11 cellular contexts compared by ENCODE assay signal in genomic region chr9:128454991-128455390, GRCh38. TPM values are rescaled to one million over a fixed set of nuclear protein-coding genes. Genes with fewer than 3 reads are reported as not detected.
DNase-seq lines count a peak whose midpoint lies in the region; ATAC-seq, FAIRE-seq and TF ChIP-seq lines count a peak whose summit lies in the region.
"Had no signal": no experiment of that assay in that cellular context is flagged by ENCODE, and none has a peak within 500 bp of the region (broad histone marks: within the 10 kb centered on the region; RNA-seq: fewer than 3 reads in every experiment).

No MANE protein-coding gene starts in this region.

- no peak overlapping the region for H2BK5ac ChIP-seq in H1 (ENCODE audit: low read depth, low read length)

- TF ChIP-seq CTCF in Panc1 (IDR thresholded peaks at IDR 0.05) = no peak
- no peak for TF ChIP-seq CTCF in H1 (IDR thresholded peaks at IDR 0.05; ENCODE audit: control extremely low read depth in 1 of 3, insufficient read depth in 1 of 3, low read depth in 1 of 3, low read length in 3 of 3)
- no peak for TF ChIP-seq CTCF in type B pancreatic cell (conservative IDR thresholded peaks at IDR 0.05)

- no peak overlapping the region for H4K5ac ChIP-seq in H1 (ENCODE audit: insufficient read length, low read depth, low read length)

- no peak overlapping the region for H2BK12ac ChIP-seq in H1 (ENCODE audit: low read depth, low read length)

- H3K23me2 ChIP-seq in H1 (ENCODE audit: low read depth, low read length) = peaks cover 6% of the 10 kb centered on the region

- no peak overlapping the region for H3K56ac ChIP-seq in H1 (replicated peaks; ENCODE audit: insufficient read length, low read depth, low read length)

- no peak for TF ChIP-seq RAD21 in H1 (IDR thresholded peaks at IDR 0.05 in 1 of 2, conservative IDR thresholded peaks at IDR 0.05 in 1 of 2; ENCODE audit: low read depth in 2 of 2, low read length in 2 of 2)

- no peak for TF ChIP-seq POLR2A in H1 (IDR thresholded peaks at IDR 0.05; ENCODE audit: control extremely low read depth in 1 of 2, low read depth in 2 of 2, low read length in 2 of 2)

- FAIRE-seq in H1 (lab: Jason Lieb, UNC) = no peak

- H2BK20ac ChIP-seq in H1 (ENCODE audit: low read length) = 0 out of 2 replicates have a peak overlapping the region, but pooled peaks have one; percentile 1

- H3K9me3 ChIP-seq in Panc1 (ENCODE audit: control insufficient read depth, insufficient read depth, low read depth, low read length) = no peaks in the 10 kb centered on the region
- H3K9me3 ChIP-seq in H1 (ENCODE audit: insufficient read depth in 2 of 2, low read depth in 1 of 2, low read length in 1 of 2) = no peaks in the 10 kb centered on the region

- intact Hi-C loops in Panc1 (cut with micrococcal nuclease; ENCODE audit: unreplicated experiment) = no loop called here

- 86% methylated on average over 14 of the region's 14 CpGs; no CpG with 5 or more reads in 1 of the 2 experiments for WGBS in H1 (ENCODE audit: extremely low coverage in 1 of 2, insufficient coverage in 1 of 2, insufficient read length in 1 of 2, insufficient replicate concordance in 2 of 2, low coverage in 1 of 2, low lambda C conversion rate in 2 of 2, missing lambda C conversion rate in 1 of 2), 2 experiments

- no peak overlapping the region for H2BK120ac ChIP-seq in H1 (replicated peaks; ENCODE audit: low read depth, low read length)

- H3K14ac ChIP-seq in H1 (ENCODE audit: insufficient read length) = no peak overlapping the region

- no peaks in the 10 kb centered on the region for H3K79me1 ChIP-seq in H1 (ENCODE audit: low read depth, low read length)

- H3K4me1 Mint-ChIP-seq in stimulated activated naive CD8-positive, alpha-beta T cell treated with anti-CD3 and anti-CD28 coated beads, Interleukin-15, Interleukin-2, amounts not matched to agents 100 ng/mL and 50 ng/mL, for 24 hours (ENCODE audit: low read depth) = peaks cover 17% of the 10 kb centered on the region
- H3K4me1 Mint-ChIP-seq in type B pancreatic cell (ENCODE audit: unreplicated experiment) = peaks cover 8% of the 10 kb centered on the region

- H3K36me3 Mint-ChIP-seq in stimulated activated naive CD8-positive, alpha-beta T cell treated with anti-CD3 and anti-CD28 coated beads, Interleukin-15, Interleukin-2, amounts not matched to agents 100 ng/mL and 50 ng/mL, for 24 hours (ENCODE audit: low read depth) = peaks cover 11% of the 10 kb centered on the region
- H3K36me3 Mint-ChIP-seq in type B pancreatic cell = no peaks in the 10 kb centered on the region

- peak overlapping the region in 1 of 2 experiments; percentile 78; a peak in 1 of 4 replicates for H3K4me2 ChIP-seq in H1 (ENCODE audit: insufficient read depth in 1 of 2, low read depth in 2 of 2, low read length in 2 of 2)

- H3K79me2 ChIP-seq in H1 (ENCODE audit: control insufficient read depth in 1 of 2, insufficient read depth in 2 of 2, low read length in 2 of 2) = no peaks in the 10 kb centered on the region

- no peak overlapping the region for H3K27ac Mint-ChIP-seq in stimulated activated naive CD8-positive, alpha-beta T cell treated with anti-CD3 and anti-CD28 coated beads, Interleukin-15, Interleukin-2, amounts not matched to agents 100 ng/mL and 50 ng/mL, for 24 hours
- peak overlapping the region; percentile 95 for H3K27ac Mint-ChIP-seq in type B pancreatic cell

- CTCF ChIA-PET in Panc1 (lab: Charles Lee) (interaction anchor here (0.7 to 1.3 kb wide), 2 partner anchors 15 to 16 kb away, joined by 3 to 4 read pairs; no protein-coding TSS in a partner anchor), H1 (lab: Charles Lee; ENCODE audit: partially characterized antibody) (interaction anchor here (0.6 to 1.0 kb wide), 3 partner anchors 16 to 25 kb away, joined by 3 to 6 read pairs (median 3); no protein-coding TSS in a partner anchor)

- no peak for ATAC-seq in stimulated activated naive CD8-positive, alpha-beta T cell treated with anti-CD3 and anti-CD28 coated beads, Interleukin-15, Interleukin-2, amounts not matched to agents 100 U/mL and 50 U/mL, for 24 hours
- ATAC-seq in Panc1 (no peak), GM18861 (IDR thresholded peaks at IDR 0.05; ENCODE audit: unreplicated experiment) (no peak)

- no peak overlapping the region for H4K91ac ChIP-seq in H1 (replicated peaks; ENCODE audit: insufficient read length, low read length)

- no peaks in the 10 kb centered on the region for H3K9me3 Mint-ChIP-seq in stimulated activated naive CD8-positive, alpha-beta T cell treated with anti-CD3 and anti-CD28 coated beads, Interleukin-15, Interleukin-2, amounts not matched to agents 100 ng/mL and 50 ng/mL, for 24 hours
- no peaks in the 10 kb centered on the region for H3K9me3 Mint-ChIP-seq in type B pancreatic cell

- POLR2A ChIA-PET in Panc1 (lab: Charles Lee) (no interaction called here), H1 (lab: Charles Lee; ENCODE audit: partially characterized antibody) (interaction anchor here (1.3 kb wide), 1 partner anchor 98 kb away, joined by 5 read pairs; the partner anchor contains the start of gene SPTAN1)

- H3K23ac ChIP-seq in H1 (ENCODE audit: insufficient read length) = no peak overlapping the region

- no peak overlapping the region for H4K8ac ChIP-seq in H1 (ENCODE audit: extremely low read depth, insufficient read depth, low read length)

- in situ Hi-C loops in Panc1 (cut with HindIII; ENCODE audit: low pct_unique_long_range_greater_than_20kb, low sequenced_read_pairs) = no loop called here

- H3K36me3 ChIP-seq in Panc1 (ENCODE audit: control insufficient read depth, insufficient read depth, low read length) (no peaks in the 10 kb centered on the region; the same call in 1 of the 2 replicates), H1 (ENCODE audit: control insufficient read depth in 2 of 4, insufficient read depth in 4 of 4, low read length in 3 of 4) (0 out of 8 replicates have a peak, but pooled peaks cover 0 to 2% (median 0%) of the 10 kb centered on the region in 4 experiments)

- H3K27me3 ChIP-seq in Panc1 (ENCODE audit: control insufficient read depth, insufficient read depth, low read length) = no peaks in the 10 kb centered on the region
- peaks cover 15 to 39% (median 36%) of the 10 kb centered on the region in 4 experiments for H3K27me3 ChIP-seq in H1 (replicated peaks in 1 of 4; ENCODE audit: control insufficient read depth in 3 of 4, extremely low read depth in 1 of 4, insufficient read depth in 3 of 4, low read length in 3 of 4)
- H3K27me3 ChIP-seq: dorsolateral prefrontal cortex had no signal

- H2BK15ac ChIP-seq in H1 (ENCODE audit: low read length) = no peak overlapping the region

- H3K18ac ChIP-seq in H1 (ENCODE audit: extremely low read depth, low read length) = no peak overlapping the region

- BruUV-seq in Panc1 (replicated peaks; lab: Mats Ljungman, UMichigan) = TSS peak; percentile 82

- H3K4ac ChIP-seq in H1 (replicated peaks; ENCODE audit: insufficient read length, low read depth, low read length) = no peak overlapping the region

- no peak for DNase-seq in stimulated activated naive CD8-positive, alpha-beta T cell treated with anti-CD3 and anti-CD28 coated beads, Interleukin-15, Interleukin-2, amounts not matched to agents 100 U/mL and 50 U/mL, for 24 hours
- DNase-seq in Panc1 (ENCODE audit: low read depth, low spot score) (no peak), H1 (ENCODE audit: low read depth in 1 of 2, low spot score in 2 of 2) (no peak), type B pancreatic cell (ENCODE audit: extremely low spot score, unreplicated experiment) (no peak), iPS-NIHi11 (ENCODE audit: low spot score) (no peak), NCI-H524 treated with DMSO at 0.1 percent for 48 hours (lab: John Stamatoyannopoulos, UW) (no peak)
- DNase-seq: activated gamma-delta T cell treated with Interleukin-2 at 50 U/mL for 16 hours; dorsolateral prefrontal cortex; stimulated activated CD4-positive, alpha-beta T cell treated with anti-CD3 and anti-CD28 coated beads, Interleukin-4, amount 100 ng/mL, for 4 hours had no signal

- H3K4me3 ChIP-seq in Panc1 (ENCODE audit: low read depth in 2 of 2, low read length in 2 of 2) = no peak overlapping the region
- H3K4me3 ChIP-seq in H1 (ENCODE audit: extremely low read depth in 1 of 4, insufficient read depth in 2 of 4, low read depth in 3 of 4, low read length in 4 of 4) = no peak overlapping the region

- no peak for TF ChIP-seq EP300 in H1 (IDR thresholded peaks at IDR 0.05; ENCODE audit: borderline replicate concordance in 1 of 2, low read depth in 2 of 2, low read length in 2 of 2)

- peaks cover 5% of the 10 kb centered on the region; the same call in 1 of the 2 replicates for H3K4me1 ChIP-seq in Panc1 (ENCODE audit: control insufficient read depth, insufficient read depth, low read length)
- peaks cover 0 to 8% (median 5%) of the 10 kb centered on the region in 4 experiments; a peak in 5 of 7 replicates for H3K4me1 ChIP-seq in H1 (replicated peaks in 1 of 4; ENCODE audit: control insufficient read depth in 3 of 4, insufficient read depth in 4 of 4, low read length in 3 of 4)

- H3K27me3 Mint-ChIP-seq in stimulated activated naive CD8-positive, alpha-beta T cell treated with anti-CD3 and anti-CD28 coated beads, Interleukin-15, Interleukin-2, amounts not matched to agents 100 ng/mL and 50 ng/mL, for 24 hours = no peaks in the 10 kb centered on the region
- no peaks in the 10 kb centered on the region for H3K27me3 Mint-ChIP-seq in type B pancreatic cell

- H4K20me1 ChIP-seq in H1 (replicated peaks in 1 of 2; ENCODE audit: control insufficient read depth in 1 of 2, insufficient read depth in 2 of 2, low read length in 2 of 2) = peaks cover 14% of the 10 kb centered on the region in 2 experiments

- 0 out of 2 replicates have a peak overlapping the region, but pooled peaks have one; percentile 9 for H2AK5ac ChIP-seq in H1 (ENCODE audit: low read depth, low read length)

- H3K27ac ChIP-seq in Panc1 (ENCODE audit: low read length) (no peak overlapping the region), H1 (ENCODE audit: low read depth, low read length) (no peak overlapping the region)

- no peak overlapping the region for H2AFZ ChIP-seq in H1 (ENCODE audit: low read length)

- H3K9ac ChIP-seq in H1 (replicated peaks in 1 of 4; ENCODE audit: extremely low read depth in 1 of 4, low read depth in 3 of 4, low read length in 3 of 4) = no peak overlapping the region

- peak overlapping the region; percentile 60 for H3K4me3 Mint-ChIP-seq in stimulated activated naive CD8-positive, alpha-beta T cell treated with anti-CD3 and anti-CD28 coated beads, Interleukin-15, Interleukin-2, amounts not matched to agents 100 ng/mL and 50 ng/mL, for 24 hours
- peak overlapping the region; percentile 94 for H3K4me3 Mint-ChIP-seq in type B pancreatic cell

RNA-seq across cellular contexts. Expression of gene ODF2, which starts 0.8 kb away (rescaled TPM):
- total RNA-seq in Panc1 (2021; ENCODE audit: unreplicated experiment) = 36.8 TPM
- 36.0 TPM for polyA plus RNA-seq in Panc1 (2012; ENCODE audit: insufficient read length)
- 17.9 and 19.9 TPM in 2 replicates for total RNA-seq in H1 (2021; fragmentation: NEBNext Ultra II Directional; extraction: Animal tissue kit (Norgen Biotek cat#: 25700))
- 5.6 and 7.6 TPM in 2 replicates for polyA plus RNA-seq in H1 (2011; rRNA removed)
- 9.0 TPM for polyA plus RNA-seq in H1 (2011; cell fraction: cytosol; rRNA removed)
- polyA plus RNA-seq in H1 (2011; cell fraction: nucleus; rRNA removed) = 38.7 TPM
- polyA plus RNA-seq in H1 (2012, experiment 1 of 2) = 16.2 to 18.4 TPM (median 17.1 TPM) in 4 replicates
- 3.1 TPM for polyA plus RNA-seq in H1 (2012, experiment 2 of 2)
- 16.2 TPM for polyA plus RNA-seq in H1 (2013, experiment 1 of 2)
- polyA plus RNA-seq in H1 (2013, experiment 2 of 2) = 13.5 TPM
- 4.0 and 6.1 TPM in 2 replicates for polyA minus RNA-seq in H1 (2011; rRNA and poly(A)+ RNA removed)
- 4.8 TPM for polyA minus RNA-seq in H1 (2011; cell fraction: cytosol; rRNA and poly(A)+ RNA removed)
- polyA minus RNA-seq in H1 (2011; cell fraction: nucleus; rRNA and poly(A)+ RNA removed) = 7.0 TPM
- total RNA-seq in type B pancreatic cell (ENCODE audit: low replicate concordance) = 38.2 and 59.1 TPM in 2 replicates

RNA-seq across cellular contexts. Expression of gene CERCAM, which starts 34.3 kb away (rescaled TPM):
- total RNA-seq in Panc1 (2021; ENCODE audit: unreplicated experiment) (11.3 TPM), type B pancreatic cell (ENCODE audit: low replicate concordance) (47.3 and 60.8 TPM in 2 replicates)
- 22.5 TPM for polyA plus RNA-seq in Panc1 (2012; ENCODE audit: insufficient read length)
- total RNA-seq in H1 (2021; fragmentation: NEBNext Ultra II Directional; extraction: Animal tissue kit (Norgen Biotek cat#: 25700)) = 3.1 and 4.0 TPM in 2 replicates
- 5.2 and 7.2 TPM in 2 replicates for polyA plus RNA-seq in H1 (2011; rRNA removed)
- polyA plus RNA-seq in H1 (2011; cell fraction: cytosol; rRNA removed) = 5.2 TPM
- polyA plus RNA-seq in H1 (2011; cell fraction: nucleus; rRNA removed) = 7.3 TPM
- 2.0 to 3.8 TPM (median 3.4 TPM) in 4 replicates for polyA plus RNA-seq in H1 (2012, experiment 1 of 2)
- 3.0 TPM for polyA plus RNA-seq in H1 (2012, experiment 2 of 2)
- polyA plus RNA-seq in H1 (2013, experiment 1 of 2) = 5.4 TPM
- 5.6 TPM for polyA plus RNA-seq in H1 (2013, experiment 2 of 2)
- polyA minus RNA-seq in H1 (2011; rRNA and poly(A)+ RNA removed) = 2.1 and 4.0 TPM in 2 replicates
- 3.6 TPM for polyA minus RNA-seq in H1 (2011; cell fraction: cytosol; rRNA and poly(A)+ RNA removed)
- polyA minus RNA-seq in H1 (2011; cell fraction: nucleus; rRNA and poly(A)+ RNA removed) = 3.3 TPM

RNA-seq across cellular contexts. Expression of gene GLE1, which starts 49.5 kb away (rescaled TPM):
- total RNA-seq in Panc1 (2021; ENCODE audit: unreplicated experiment) (25.9 TPM), type B pancreatic cell (ENCODE audit: low replicate concordance) (17.6 and 21.8 TPM in 2 replicates)
- polyA plus RNA-seq in Panc1 (2012; ENCODE audit: insufficient read length) = 16.1 TPM
- 14.9 and 15.1 TPM in 2 replicates for total RNA-seq in H1 (2021; fragmentation: NEBNext Ultra II Directional; extraction: Animal tissue kit (Norgen Biotek cat#: 25700))
- 9.6 and 10.0 TPM in 2 replicates for polyA plus RNA-seq in H1 (2011; rRNA removed)
- polyA plus RNA-seq in H1 (2011; cell fraction: cytosol; rRNA removed) = 10.4 TPM
- polyA plus RNA-seq in H1 (2011; cell fraction: nucleus; rRNA removed) = 10.9 TPM
- 10.2 to 12.4 TPM (median 11.1 TPM) in 4 replicates for polyA plus RNA-seq in H1 (2012, experiment 1 of 2)
- 3.5 TPM for polyA plus RNA-seq in H1 (2012, experiment 2 of 2)
- polyA plus RNA-seq in H1 (2013, experiment 1 of 2) = 8.7 TPM
- 8.1 TPM for polyA plus RNA-seq in H1 (2013, experiment 2 of 2)
- polyA minus RNA-seq in H1 (2011; rRNA and poly(A)+ RNA removed) = 20.2 and 21.7 TPM in 2 replicates
- polyA minus RNA-seq in H1 (2011; cell fraction: cytosol; rRNA and poly(A)+ RNA removed) = 17.5 TPM
- 7.3 TPM for polyA minus RNA-seq in H1 (2011; cell fraction: nucleus; rRNA and poly(A)+ RNA removed)
